15 cellular contexts compared by ENCODE assay signal in the genomic region with DNA sequence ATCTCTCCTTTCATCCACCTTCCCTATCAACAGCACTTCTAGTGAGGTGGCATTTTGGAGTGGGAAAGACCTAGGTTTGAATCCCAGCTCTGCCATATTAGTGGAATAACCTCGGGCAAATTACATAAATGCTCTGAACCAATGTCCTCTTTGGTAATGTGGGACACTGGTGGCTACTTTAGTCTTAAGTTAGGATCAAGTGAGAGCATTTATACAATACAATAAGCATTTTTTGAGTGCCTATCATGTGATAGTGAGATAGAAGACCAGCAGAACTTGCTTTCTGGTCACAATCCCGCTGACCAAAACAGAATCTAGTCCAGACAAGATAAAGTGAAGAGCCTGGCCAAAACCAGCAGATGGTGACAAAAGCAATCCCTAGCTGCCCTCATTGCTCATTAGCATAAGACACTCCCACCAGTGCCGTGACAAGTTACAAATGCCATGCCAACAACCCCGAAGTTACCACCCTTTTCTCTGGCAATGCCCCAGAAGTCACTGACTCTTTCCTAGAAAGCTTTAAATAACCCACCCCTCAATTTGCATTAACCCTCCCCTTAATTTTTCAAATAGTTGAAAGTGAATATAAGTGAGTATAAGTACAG. TPM values are rescaled to one million over a fixed set of nuclear protein-coding genes. Genes with fewer than 3 reads are reported as not detected.
A peak's percentile ranks its signal among the peaks of the same experiment; 100 is the strongest.
DNase-seq lines count a peak whose midpoint lies in the region; ATAC-seq, FAIRE-seq and TF ChIP-seq lines count a peak whose summit lies in the region.
"Had no signal": no experiment of that assay in that cellular context is flagged by ENCODE, and none has a peak within 500 bp of the region (broad histone marks: within the 10 kb centered on the region; RNA-seq: fewer than 3 reads in every experiment).

No MANE protein-coding gene starts in this region.

- peak; percentile 28 for DNase-seq in A673 (ENCODE audit: low spot score)
- peak; percentile 19 for DNase-seq in GM12865 (ENCODE audit: low read depth)
- peak; percentile 37 for DNase-seq in NCI-H69 (lab: John Stamatoyannopoulos, UW)
- peak; percentile 19 to 25 for DNase-seq in cardiac fibroblast (ENCODE audit: low read depth in 2 of 2)
- DNase-seq in GM19238 (ENCODE audit: insufficient read length, low spot score) = no peak
- DNase-seq in small intestine = no peak
- DNase-seq: activated naive CD8-positive, alpha-beta T cell treated with anti-CD3 and anti-CD28 coated beads, Interleukin-2, amount 10 ng/mL, durations not matched to agents 7 days and 5 days; colonic mucosa; GDM1; MM.1S; NCI-H345 had no signal

- no peaks in the 10 kb centered on the region for H3K9me3 Mint-ChIP-seq in activated T-helper 17 cell treated with anti-CD3 and anti-CD28 coated beads, Interleukin-2, amount 50 U/mL, for 72 hours
- H3K9me3 Mint-ChIP-seq: activated naive CD8-positive, alpha-beta T cell treated with anti-CD3 and anti-CD28 coated beads, Interleukin-2, amount 10 ng/mL, durations not matched to agents 7 days and 5 days had no signal

- H3K4me3 ChIP-seq in A673 (ENCODE audit: low read depth, low read length, poor library complexity, severe bottlenecking) (no peak overlapping the region), GM12865 (ENCODE audit: low read depth, low read length) (no peak overlapping the region), cardiac fibroblast (replicated peaks in 1 of 2; ENCODE audit: low read depth in 2 of 2, low read length in 2 of 2) (no peak overlapping the region), small intestine (ENCODE audit: low read depth in 1 of 2, low read length in 2 of 2) (no peak overlapping the region)
- H3K4me3 ChIP-seq: colonic mucosa, skin epidermis had no signal

- H3K36me3 ChIP-seq in A673 (ENCODE audit: insufficient read depth, low read length, poor library complexity, severe bottlenecking) (no peaks in the 10 kb centered on the region), small intestine (ENCODE audit: control insufficient read depth in 2 of 2, insufficient read depth in 2 of 2, low read length in 2 of 2) (no peaks in the 10 kb centered on the region)
- H3K36me3 ChIP-seq: colonic mucosa had no signal

- no TSS peak for BruUV-seq in A673 (replicated peaks; lab: Mats Ljungman, UMichigan)

- no peaks in the 10 kb centered on the region for H3K4me1 ChIP-seq in A673 (ENCODE audit: insufficient read depth, low read length, poor library complexity, severe bottlenecking)
- H3K4me1 ChIP-seq in small intestine (ENCODE audit: control insufficient read depth in 2 of 2, insufficient read depth in 1 of 2, low read depth in 1 of 2, low read length in 1 of 2) = no peaks in the 10 kb centered on the region
- H3K4me1 ChIP-seq: colonic mucosa had no signal

- CTCF ChIA-PET in A673 (lab: Charles Lee) = interaction anchor here (0.6 kb wide), 2 partner anchors 24 to 29 kb away, joined by 4 to 6 read pairs; partner anchors contain the start of gene KPNA3

- TF ChIP-seq CTCF in A673 (conservative IDR thresholded peaks at IDR 0.05; ENCODE audit: low read depth, low read length) (peak; percentile 44; the same call in 1 of the 2 replicates), GM12865 (IDR thresholded peaks at IDR 0.05; ENCODE audit: insufficient read depth, low read depth, low read length, missing control alignments) (no peak), cardiac fibroblast (IDR thresholded peaks at IDR 0.05; ENCODE audit: low read depth, low read length) (no peak)

- H3K4me1 Mint-ChIP-seq in activated T-helper 17 cell treated with anti-CD3 and anti-CD28 coated beads, Interleukin-2, amount 50 U/mL, for 72 hours = no peaks in the 10 kb centered on the region
- H3K4me1 Mint-ChIP-seq: activated naive CD8-positive, alpha-beta T cell treated with anti-CD3 and anti-CD28 coated beads, Interleukin-2, amount 10 ng/mL, durations not matched to agents 7 days and 5 days had no signal

- no peak overlapping the region for H3K27ac Mint-ChIP-seq in activated T-helper 17 cell treated with anti-CD3 and anti-CD28 coated beads, Interleukin-2, amount 50 U/mL, for 72 hours
- H3K27ac Mint-ChIP-seq: activated naive CD8-positive, alpha-beta T cell treated with anti-CD3 and anti-CD28 coated beads, Interleukin-2, amount 10 ng/mL, durations not matched to agents 7 days and 5 days had no signal

- H3K4me3 Mint-ChIP-seq in activated T-helper 17 cell treated with anti-CD3 and anti-CD28 coated beads, Interleukin-2, amount 50 U/mL, for 72 hours = no peak overlapping the region
- H3K4me3 Mint-ChIP-seq: activated naive CD8-positive, alpha-beta T cell treated with anti-CD3 and anti-CD28 coated beads, Interleukin-2, amount 10 ng/mL, durations not matched to agents 7 days and 5 days had no signal

- H3K27ac ChIP-seq in A673 (ENCODE audit: low read depth, low read length, poor library complexity, severe bottlenecking) = no peak overlapping the region
- H3K27ac ChIP-seq in small intestine (ENCODE audit: low read depth in 1 of 2, low read length in 1 of 2) = no peak overlapping the region
- H3K27ac ChIP-seq: colonic mucosa, skin epidermis, VCaP had no signal

- ATAC-seq in activated T-helper 17 cell treated with anti-CD3 and anti-CD28 coated beads, Interleukin-2, amount 50 U/mL, for 72 hours (replicated peaks) = no peak
- no peak for ATAC-seq in HG02623 (IDR thresholded peaks at IDR 0.05; ENCODE audit: unreplicated experiment)

- FAIRE-seq in small intestine (lab: Jason Lieb, UNC) = no peak

- peaks cover 18% of the 10 kb centered on the region for H3K27me3 Mint-ChIP-seq in activated T-helper 17 cell treated with anti-CD3 and anti-CD28 coated beads, Interleukin-2, amount 50 U/mL, for 72 hours

- H3K9me3 ChIP-seq in A673 (ENCODE audit: low read depth, low read length, poor library complexity, severe bottlenecking) = no peaks in the 10 kb centered on the region
- H3K9me3 ChIP-seq in small intestine (ENCODE audit: control insufficient read depth, low read depth) = no peaks in the 10 kb centered on the region
- H3K9me3 ChIP-seq: colonic mucosa had no signal

- 62 to 69% (median 65%) methylated on average over 4 of the region's 4 CpGs for WGBS in small intestine, 3 donors

- intact Hi-C loops in A673 (cut with micrococcal nuclease; ENCODE audit: unreplicated experiment) = no loop called here

- POLR2A ChIA-PET in A673 (lab: Charles Lee; ENCODE audit: low non-redundant PET) = no interaction called here

- peaks cover 8% of the 10 kb centered on the region for H3K27me3 ChIP-seq in A673 (replicated peaks; ENCODE audit: insufficient read depth, low read depth, low read length, poor library complexity)
- no peaks in the 10 kb centered on the region for H3K27me3 ChIP-seq in small intestine (ENCODE audit: control insufficient read depth in 2 of 2, insufficient read depth in 2 of 2, low read length in 2 of 2)
- H3K27me3 ChIP-seq: colonic mucosa had no signal

- no peaks in the 10 kb centered on the region for H3K36me3 Mint-ChIP-seq in activated T-helper 17 cell treated with anti-CD3 and anti-CD28 coated beads, Interleukin-2, amount 50 U/mL, for 72 hours (ENCODE audit: low read depth)
- H3K36me3 Mint-ChIP-seq: activated naive CD8-positive, alpha-beta T cell treated with anti-CD3 and anti-CD28 coated beads, Interleukin-2, amount 10 ng/mL, durations not matched to agents 7 days and 5 days had no signal

RNA-seq across cellular contexts. Expression of gene KPNA3, which starts 28.8 kb away (rescaled TPM):
- total RNA-seq in A673 (2021) = 55.9 and 62.0 TPM in 2 replicates
- total RNA-seq in activated T-helper 17 cell treated with anti-CD3 and anti-CD28 coated beads, Interleukin-2, amount 50 U/mL, for 72 hours = 10 to 100 TPM; 20.3 to 49.5 TPM
- polyA plus RNA-seq in small intestine = 10 to 100 TPM; 14.3 to 15.2 (median 14.9) TPM

Comparison
In these comparisons a context has a peak if more than half of its experiments do, and no peak if none do; other contexts are left out.
1. DNase-seq: peak in A673 (single experiment), GM12865 (single experiment), NCI-H69 (single experiment) and cardiac fibroblast (2 of 2); none in GM19238 (single experiment) and small intestine (single experiment).